Comparison of ENCODE assay signal across 1 cellular context in genomic region chr4:119550857-119551532, GRCh38.
TF ChIP-seq lines count a peak whose summit lies in the region.

No MANE protein-coding gene starts in this region.

TF ChIP-seq in WTC11, 78 proteins besides CTCF, POLR2A, EP300 and RAD21 (continued from another document):
- TF ChIP-seq PRDM15 (CRISPR knock-in tag; IDR thresholded peaks at IDR 0.05) (no peak), SMAD4 (CRISPR knock-in tag; IDR thresholded peaks at IDR 0.05) (no peak), NR2C2 (CRISPR knock-in tag; IDR thresholded peaks at IDR 0.05) (no peak), ZNF423 (CRISPR knock-in tag; IDR thresholded peaks at IDR 0.05) (no peak), ESRRA (CRISPR knock-in tag; IDR thresholded peaks at IDR 0.05; ENCODE audit: borderline replicate concordance) (no peak), TP53 (CRISPR knock-in tag; IDR thresholded peaks at IDR 0.05) (no peak), CREB1 (CRISPR knock-in tag; IDR thresholded peaks at IDR 0.05) (no peak)
TF ChIP-seq in WTC11: peak in this region for 0.
